ENCODE assay signal across 8 cellular contexts in the genomic region with DNA sequence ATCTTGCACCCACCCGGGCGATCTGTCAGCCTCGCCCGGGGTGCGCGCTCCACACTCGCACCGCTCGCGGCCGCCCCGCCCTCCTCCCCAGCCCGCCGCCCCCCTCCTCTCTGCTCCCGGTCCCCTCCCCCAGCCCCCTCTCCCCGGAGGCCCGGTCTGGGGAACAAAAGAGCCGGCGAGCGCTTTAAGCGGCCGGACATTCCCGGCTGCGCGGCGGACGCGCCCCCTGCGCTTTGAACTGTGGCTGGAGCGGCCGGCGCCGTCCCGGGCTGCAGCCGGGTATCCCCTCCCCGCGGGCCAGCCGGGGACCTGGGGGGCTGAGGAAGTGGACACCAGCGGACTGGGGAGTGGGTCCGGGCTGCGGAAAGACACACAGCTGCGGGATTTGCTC. TPM values are rescaled to one million over a fixed set of nuclear protein-coding genes. Genes with fewer than 3 reads are reported as not detected.
DNase-seq lines count a peak whose midpoint lies in the region; ATAC-seq, FAIRE-seq and TF ChIP-seq lines count a peak whose summit lies in the region.

TSS of gene IGDCC3 (minus strand) at position 27 of the 391 bp plus-strand sequence. CDS start 214 bp downstream, outside the sequence.

- POLR2A ChIA-PET in HepG2 (lab: Yijun Ruan, JAX): interaction anchor here (0.8 to 4.2 kb wide), 16 partner anchors 8 to 333 kb away, joined by 3 to 44 read pairs (median 4); partner anchors contain the start of genes CLPX, PARP16, RNU5B-1 and SLC51B

- TF ChIP-seq POLR2A in HepG2 (IDR thresholded peaks at IDR 0.05; ENCODE audit: insufficient read depth in 1 of 2, low read depth in 2 of 2, low read length in 2 of 2): no peak
- no peak for TF ChIP-seq POLR2A in tibial nerve (IDR thresholded peaks at IDR 0.05)
- no peak for TF ChIP-seq POLR2A in GM18505 (IDR thresholded peaks at IDR 0.05; ENCODE audit: borderline replicate concordance, extremely low read depth, insufficient read depth, insufficient read length)

- TF ChIP-seq EP300 in HepG2 (IDR thresholded peaks at IDR 0.05; ENCODE audit: low read depth in 2 of 2, low read length in 2 of 2): peak in 1 of 2 experiments; percentile 81; a peak in 1 of 4 replicates
- peak; percentile 38; the same call in 1 of the 2 replicates for TF ChIP-seq EP300 in HepG2 (CRISPR knock-in tag; IDR thresholded peaks at IDR 0.05; ENCODE audit: borderline replicate concordance)
- no peak for TF ChIP-seq EP300 in tibial nerve (IDR thresholded peaks at IDR 0.05)

- in situ Hi-C loops in brain microvascular endothelial cell (cut with HindIII; ENCODE audit: low pct_ligation_motif_present, low sequenced_read_pairs) (no loop called here), HepG2 (cut with HindIII; ENCODE audit: extremely low pct_ligation_motif_present, low pct_unique_long_range_greater_than_20kb) (no loop called here)

- DNase-seq in activated CD8-positive, alpha-beta memory T cell treated with anti-CD3 and anti-CD28 coated beads, Interleukin-2, amount 10 ng/mL, durations not matched to agents 7 days and 5 days: no peak
- no peak for DNase-seq in activated CD8-positive, alpha-beta memory T cell treated with anti-CD3 and anti-CD28 coated beads, Interleukin-2, amount 50 U/mL, for 4 hours
- DNase-seq in brain microvascular endothelial cell (no peak), HepG2 (ENCODE audit: low spot score) (peak; percentile 81), tibial nerve (ENCODE audit: low spot score in 2 of 2) (no peak), putamen (ENCODE audit: low spot score) (no peak)

- no peak for FAIRE-seq in HepG2 (lab: Jason Lieb, UNC)

- no peak within 1 kb of the TSS for H3K27ac Mint-ChIP-seq in activated CD8-positive, alpha-beta memory T cell treated with anti-CD3 and anti-CD28 coated beads, Interleukin-2, amount 10 ng/mL, durations not matched to agents 7 days and 5 days

- no peak for ATAC-seq in activated CD8-positive, alpha-beta memory T cell treated with anti-CD3 and anti-CD28 coated beads, Interleukin-2, amount 10 ng/mL, durations not matched to agents 7 days and 5 days
- ATAC-seq in HepG2: peak; percentile 81
- ATAC-seq in GM18505 (IDR thresholded peaks at IDR 0.05; ENCODE audit: unreplicated experiment): no peak
- ATAC-seq in HG02678 (IDR thresholded peaks at IDR 0.05; ENCODE audit: unreplicated experiment): no peak

- TF ChIP-seq CTCF in brain microvascular endothelial cell (IDR thresholded peaks at IDR 0.05; ENCODE audit: low read depth, low read length, missing control alignments): no peak
- TF ChIP-seq CTCF in HepG2 (CRISPR knock-in tag; IDR thresholded peaks at IDR 0.05): peak; percentile 16; the same call in 1 of the 2 replicates
- TF ChIP-seq CTCF in tibial nerve (IDR thresholded peaks at IDR 0.05): no peak

- H3K4me2 ChIP-seq in HepG2 (ENCODE audit: low read depth, low read length): peak within 1 kb of the TSS; percentile 95

- intact Hi-C loops in HepG2 (cut with micrococcal nuclease; ENCODE audit: unreplicated experiment): loop anchor here (2.0 kb wide), 1 partner anchor 23 kb away; no protein-coding TSS in a partner anchor

- peaks cover 54% of the 10 kb centered on the region for H3K27me3 ChIP-seq in brain microvascular endothelial cell (replicated peaks)
- H3K27me3 ChIP-seq in HepG2 (ENCODE audit: control insufficient read depth in 1 of 2, insufficient read depth in 2 of 2, low read length in 2 of 2): no peaks in the 10 kb centered on the region; a peak in 1 of 5 replicates
- H3K27me3 ChIP-seq in tibial nerve: peaks cover 0 to 44% of the 10 kb centered on the region in 2 donors

- H3K27me3 Mint-ChIP-seq in activated CD8-positive, alpha-beta memory T cell treated with anti-CD3 and anti-CD28 coated beads, Interleukin-2, amount 10 ng/mL, durations not matched to agents 7 days and 5 days: peaks cover 82% of the 10 kb centered on the region

- WGBS in HepG2 (ENCODE audit: low lambda C conversion rate): 0% methylated on average over 10 of the region's 42 CpGs
- WGBS in tibial nerve, 2 donors: 0% methylated on average over 5 of the region's 42 CpGs; no CpG with 5 or more reads in 1 of the 2 donors

- BruUV-seq in HepG2 (replicated peaks; lab: Mats Ljungman, UMichigan): no TSS peak

- H3K4me1 ChIP-seq in HepG2 (ENCODE audit: insufficient read depth, low read length) (peaks cover 64% of the 10 kb centered on the region), tibial nerve (peaks cover 0 to 25% (median 4%) of the 10 kb centered on the region in 4 donors)

- no peak for TF ChIP-seq RAD21 in HepG2 (CRISPR knock-in tag; IDR thresholded peaks at IDR 0.05)

- no peaks in the 10 kb centered on the region for H3K36me3 Mint-ChIP-seq in activated CD8-positive, alpha-beta memory T cell treated with anti-CD3 and anti-CD28 coated beads, Interleukin-2, amount 10 ng/mL, durations not matched to agents 7 days and 5 days

- no peak within 1 kb of the TSS for H3K27ac ChIP-seq in brain microvascular endothelial cell
- peak within 1 kb of the TSS; percentile 99 for H3K27ac ChIP-seq in HepG2 (ENCODE audit: extremely low read length, insufficient read depth, low read length)
- H3K27ac ChIP-seq in tibial nerve: no peak within 1 kb of the TSS

- H3K36me3 ChIP-seq in brain microvascular endothelial cell (replicated peaks) (no peaks in the 10 kb centered on the region), HepG2 (replicated peaks in 1 of 2; ENCODE audit: control insufficient read depth in 1 of 2, insufficient read depth in 2 of 2, low read length in 2 of 2) (peaks cover 7 to 22% of the 10 kb centered on the region in 2 experiments; a peak in 4 of 5 replicates), tibial nerve (no peaks in the 10 kb centered on the region)

- peak within 1 kb of the TSS; percentile 49 for H3K4me3 ChIP-seq in brain microvascular endothelial cell (ENCODE audit: low read depth, low read length)
- peak within 1 kb of the TSS; percentile 84 to 97 (median 92) for H3K4me3 ChIP-seq in HepG2 (replicated peaks in 1 of 3; ENCODE audit: insufficient read depth in 1 of 3, low read depth in 2 of 3, low read length in 3 of 3)
- H3K4me3 ChIP-seq in tibial nerve: peak within 1 kb of the TSS; percentile 32 to 61 (median 51)

- peak within 1 kb of the TSS; percentile 49 for H3K4me3 Mint-ChIP-seq in activated CD8-positive, alpha-beta memory T cell treated with anti-CD3 and anti-CD28 coated beads, Interleukin-2, amount 10 ng/mL, durations not matched to agents 7 days and 5 days

- H3K79me2 ChIP-seq in HepG2 (ENCODE audit: insufficient read depth, low read length): peaks cover 29% of the 10 kb centered on the region

- H2AFZ ChIP-seq in HepG2 (ENCODE audit: low read length): no peak within 1 kb of the TSS

- no peaks in the 10 kb centered on the region for H4K20me1 ChIP-seq in HepG2 (ENCODE audit: insufficient read depth, low read length)

- H3K9me3 Mint-ChIP-seq in activated CD8-positive, alpha-beta memory T cell treated with anti-CD3 and anti-CD28 coated beads, Interleukin-2, amount 10 ng/mL, durations not matched to agents 7 days and 5 days (ENCODE audit: low read depth): no peaks in the 10 kb centered on the region

- H3K9me3 ChIP-seq in HepG2 (ENCODE audit: low read length) (no peaks in the 10 kb centered on the region), tibial nerve (no peaks in the 10 kb centered on the region)

- CTCF ChIA-PET in activated CD8-positive, alpha-beta memory T cell treated with anti-CD3 and anti-CD28 coated beads, Interleukin-2, amount 10 ng/mL, durations not matched to agents 7 days and 5 days (lab: Charles Lee): interaction anchor here (1.2 to 1.3 kb wide), 2 partner anchors 9 to 51 kb away, joined by 3 to 4 read pairs; no protein-coding TSS in a partner anchor
- CTCF ChIA-PET in HepG2 (lab: Yijun Ruan, JAX; ENCODE audit: low intra/inter-chr PET ratio, low total read pairs): interaction anchor here (1.0 kb wide), 1 partner anchor 60 kb away, joined by 3 read pairs; no protein-coding TSS in a partner anchor

- peak within 1 kb of the TSS; percentile 85 for H3K9ac ChIP-seq in HepG2 (ENCODE audit: insufficient read depth, low read depth, low read length)

- peaks cover 7% of the 10 kb centered on the region for H3K4me1 Mint-ChIP-seq in activated CD8-positive, alpha-beta memory T cell treated with anti-CD3 and anti-CD28 coated beads, Interleukin-2, amount 10 ng/mL, durations not matched to agents 7 days and 5 days

TF ChIP-seq in HepG2, 621 proteins besides CTCF, POLR2A, EP300 and RAD21 (continues in another document):
- TF ChIP-seq TCF7 (IDR thresholded peaks at IDR 0.05; ENCODE audit: low read depth) (peak; percentile 87), XRCC5 (optimal IDR thresholded peaks at IDR 0.05; ENCODE audit: low read length) (no peak)

RNA-seq across cellular contexts. Expression of gene IGDCC3, which starts in this region (rescaled TPM):
- not detected for total RNA-seq in activated CD8-positive, alpha-beta memory T cell treated with anti-CD3 and anti-CD28 coated beads, Interleukin-2, amount 10 ng/mL, durations not matched to agents 7 days and 5 days
- total RNA-seq in HepG2 (2016; rRNA removed; fragmentation: Illumina TruSeq; extraction: Trizol) (31.2 and 51.8 TPM in 2 replicates), tibial nerve (not detected)
- total RNA-seq in HepG2 (2016; cell fraction: cytosol; rRNA removed; fragmentation: Illumina TruSeq; extraction: Trizol; ENCODE audit: low read depth): 9.5 and 9.8 TPM in 2 replicates
- 29.4 and 52.8 TPM in 2 replicates for total RNA-seq in HepG2 (2016; cell fraction: insoluble cytoplasmic fraction; rRNA removed; fragmentation: Illumina TruSeq; extraction: Trizol)
- total RNA-seq in HepG2 (2016; cell fraction: membrane; rRNA removed; fragmentation: Illumina TruSeq; extraction: Trizol): 40.5 and 40.6 TPM in 2 replicates
- total RNA-seq in HepG2 (2016; cell fraction: nucleus; rRNA removed; fragmentation: Illumina TruSeq; extraction: Trizol): 59.8 and 72.1 TPM in 2 replicates
- polyA plus RNA-seq in HepG2 (2011; rRNA removed): 30.1 and 35.7 TPM in 2 replicates
- 21.8 and 38.4 TPM in 2 replicates for polyA plus RNA-seq in HepG2 (2011; cell fraction: cytosol; rRNA removed)
- 46.7 and 64.4 TPM in 2 replicates for polyA plus RNA-seq in HepG2 (2011; cell fraction: nucleus; rRNA removed)
- 27.1 and 28.5 TPM in 2 replicates for polyA plus RNA-seq in HepG2 (2012)
- polyA plus RNA-seq in HepG2 (2016; cell fraction: cytosol; fragmentation: Illumina TruSeq; extraction: Trizol; ENCODE audit: low read depth): 14.9 and 15.4 TPM in 2 replicates
- 40.4 and 49.0 TPM in 2 replicates for polyA plus RNA-seq in HepG2 (2016; cell fraction: insoluble cytoplasmic fraction; fragmentation: Illumina TruSeq; extraction: Trizol; ENCODE audit: low read depth)
- 39.5 and 45.0 TPM in 2 replicates for polyA plus RNA-seq in HepG2 (2016; cell fraction: membrane; fragmentation: Illumina TruSeq; extraction: Trizol; ENCODE audit: low read depth)
- 130 and 131 TPM in 2 replicates for polyA plus RNA-seq in HepG2 (2016; cell fraction: nucleus; fragmentation: Illumina TruSeq; extraction: Trizol; ENCODE audit: insufficient read depth, low read depth)
- 0.07 and 131 TPM in 2 replicates for polyA minus RNA-seq in HepG2 (2011; rRNA and poly(A)+ RNA removed; ENCODE audit: low replicate concordance)
- polyA minus RNA-seq in HepG2 (2011; cell fraction: cytosol; rRNA and poly(A)+ RNA removed): 57.3 and 61.0 TPM in 2 replicates
- polyA minus RNA-seq in HepG2 (2011; cell fraction: nucleus; rRNA and poly(A)+ RNA removed): 23.1 and 27.6 TPM in 2 replicates

Comparison
In these comparisons a context has a peak if more than half of its experiments do, and no peak if none do; other contexts are left out.
1. RNA of gene IGDCC3 (total RNA-seq): 9.5 to 72.1 TPM in HepG2; not detected in activated CD8-positive, alpha-beta memory T cell treated with anti-CD3 and anti-CD28 coated beads, Interleukin-2, amount 10 ng/mL, durations not matched to agents 7 days and 5 days and not detected in tibial nerve; every median in the first group is over 10 times any median in the second.
2. Peak in every context shown above with its lines, with median percentiles within 50 percentile points of each other: H3K4me3 ChIP-seq.